11 cellular contexts compared by ENCODE assay signal in the genomic region with DNA sequence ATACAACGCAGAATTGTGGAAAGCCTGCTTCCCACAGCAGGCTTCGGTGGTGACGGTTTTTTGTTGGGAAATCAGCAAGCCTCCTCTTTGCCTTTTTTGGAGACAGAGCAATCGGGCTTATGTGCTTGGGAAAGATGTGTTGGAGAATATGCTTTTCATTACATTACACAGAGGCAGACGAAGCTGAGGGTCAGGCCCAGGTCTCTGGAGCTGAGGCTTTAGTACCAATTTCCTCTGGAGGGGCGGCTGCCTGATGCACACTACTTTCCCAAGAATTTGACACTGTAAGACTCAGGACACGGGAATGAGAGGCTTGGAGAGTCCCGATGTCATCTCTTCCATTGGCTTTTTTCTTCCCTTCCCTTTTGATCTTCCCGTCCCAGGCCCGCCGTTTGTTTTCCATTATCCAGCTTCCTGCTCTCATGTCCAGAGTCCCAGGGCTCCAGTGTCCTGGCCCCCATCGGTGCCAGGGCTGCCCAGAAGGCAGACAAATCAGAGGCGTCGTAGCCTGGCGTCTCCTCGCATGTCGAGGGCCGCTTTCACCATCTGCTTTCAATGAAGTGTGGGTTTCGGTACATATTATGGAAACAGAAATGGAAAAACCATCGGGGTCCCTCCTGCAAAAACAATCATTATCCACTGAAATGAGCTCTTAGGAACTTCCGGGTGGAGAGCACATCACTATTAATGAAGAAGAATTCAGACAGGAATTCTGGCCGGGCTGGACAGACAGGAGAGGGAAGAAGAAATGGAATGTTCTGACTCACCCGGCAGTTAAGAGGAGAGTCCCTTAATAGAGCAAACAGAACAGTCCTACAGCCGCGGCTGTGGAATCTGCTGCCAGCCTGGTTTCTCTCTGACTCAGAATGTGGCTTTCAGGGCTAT.
A peak's percentile ranks its signal among the peaks of the same experiment; 100 is the strongest.
DNase-seq lines count a peak whose midpoint lies in the region; ATAC-seq, FAIRE-seq and TF ChIP-seq lines count a peak whose summit lies in the region.
"Had no signal": no experiment of that assay in that cellular context is flagged by ENCODE, and none has a peak within 500 bp of the region (broad histone marks: within the 10 kb centered on the region; RNA-seq: fewer than 3 reads in every experiment).

No MANE protein-coding gene starts in this region.

- H3K27ac ChIP-seq in right atrium auricular region, result peak overlapping the region in 1 of 2 donors; percentile 19
- H3K27ac ChIP-seq in mesenchymal stem cell (ENCODE audit: low read length, poor library complexity, severe bottlenecking), result peak overlapping the region; percentile 91
- H3K27ac ChIP-seq in caudate nucleus (ENCODE audit: low read depth, low read length), result no peak overlapping the region
- H3K27ac ChIP-seq: BLaER1 treated with 17β-estradiol and CSF1 and Interleukin-3, amounts not matched to agents 10 nM and 100 nM had no signal

- peak overlapping the region; percentile 79 for H4K91ac ChIP-seq in mesenchymal stem cell (ENCODE audit: low read length)

- no peak for FAIRE-seq in bronchial epithelial cell (lab: Jason Lieb, UNC)

- ATAC-seq in left cardiac atrium (peak; percentile 40 to 75), HG02642 (IDR thresholded peaks at IDR 0.05; ENCODE audit: poor library complexity, unreplicated experiment) (no peak)

- H2BK12ac ChIP-seq in mesenchymal stem cell (ENCODE audit: low read length in 2 of 2), result peak overlapping the region; percentile 69 to 99

- H3K27me3 ChIP-seq in right atrium auricular region, result no peaks in the 10 kb centered on the region
- no peaks in the 10 kb centered on the region for H3K27me3 ChIP-seq in bronchial epithelial cell (ENCODE audit: control insufficient read depth, insufficient read depth, low read length)
- peaks cover 0 to 4% of the 10 kb centered on the region in 2 experiments for H3K27me3 ChIP-seq in mesenchymal stem cell (ENCODE audit: control insufficient read depth in 1 of 2, insufficient read depth in 1 of 2, low read length in 2 of 2)
- H3K27me3 ChIP-seq: BLaER1 treated with 17β-estradiol and CSF1 and Interleukin-3, amounts not matched to agents 10 nM and 100 nM had no signal

- peak overlapping the region; percentile 86 for H2BK120ac ChIP-seq in mesenchymal stem cell (ENCODE audit: low read depth, low read length)

- H3K4me2 ChIP-seq in mesenchymal stem cell (ENCODE audit: low read length, poor library complexity, severe bottlenecking), result no peak overlapping the region
- H3K4me2 ChIP-seq: BLaER1 treated with 17β-estradiol and CSF1 and Interleukin-3, amounts not matched to agents 10 nM and 100 nM had no signal

- H3K9ac ChIP-seq in mesenchymal stem cell (ENCODE audit: low read length), result peak overlapping the region; percentile 74
- H3K9ac ChIP-seq: BLaER1 treated with 17β-estradiol and CSF1 and Interleukin-3, amounts not matched to agents 10 nM and 100 nM had no signal

- peak overlapping the region; percentile 67 for H2BK5ac ChIP-seq in mesenchymal stem cell (ENCODE audit: low read depth, low read length, poor library complexity, severe bottlenecking)

- H3K18ac ChIP-seq in mesenchymal stem cell (ENCODE audit: low read depth in 1 of 2, low read length in 2 of 2), result peak overlapping the region; percentile 87 to 88

- peak overlapping the region in 1 of 2 experiments; percentile 54 for H3K23ac ChIP-seq in mesenchymal stem cell (ENCODE audit: low read length in 2 of 2)

- H3K4me1 ChIP-seq in right atrium auricular region (peaks cover 0 to 16% of the 10 kb centered on the region in 2 donors), mesenchymal stem cell (ENCODE audit: control insufficient read depth, insufficient read depth, low read depth, low read length) (peaks cover 26% of the 10 kb centered on the region)

- 42% methylated on average over 22 of the region's 25 CpGs for whole genome bisulfite sequencing in mesenchymal stem cell

- H3K79me1 ChIP-seq in mesenchymal stem cell (replicated peaks; ENCODE audit: low read length, poor library complexity, severe bottlenecking), result no peaks in the 10 kb centered on the region

- TF ChIP-seq CTCF in right atrium auricular region (IDR thresholded peaks at IDR 0.05) (no peak), bronchial epithelial cell (IDR thresholded peaks at IDR 0.05; ENCODE audit: insufficient read depth, low read length, severe bottlenecking) (no peak)

- H3K9me3 ChIP-seq in right atrium auricular region (no peaks in the 10 kb centered on the region), mesenchymal stem cell (ENCODE audit: control insufficient read depth, low read length) (no peaks in the 10 kb centered on the region)
- H3K9me3 ChIP-seq: BLaER1 treated with 17β-estradiol and CSF1 and Interleukin-3, amounts not matched to agents 10 nM and 100 nM had no signal

- intact Hi-C loops in left cardiac atrium (cut with DNase I), result no loop called here
- intact Hi-C loops in posterior vena cava (cut with DNase I), result loop anchor here (5.0 to 10.0 kb wide), 2 partner anchors 125 to 178 kb away; a partner anchor contains a TSS

- no peaks in the 10 kb centered on the region for H3K36me3 ChIP-seq in right atrium auricular region
- H3K36me3 ChIP-seq in bronchial epithelial cell (ENCODE audit: control insufficient read depth, insufficient read depth, low read length), result no peaks in the 10 kb centered on the region
- no peaks in the 10 kb centered on the region for H3K36me3 ChIP-seq in mesenchymal stem cell (ENCODE audit: control insufficient read depth in 1 of 2, insufficient read depth in 2 of 2, low read depth in 1 of 2, low read length in 2 of 2)
- H3K36me3 ChIP-seq: BLaER1 treated with 17β-estradiol and CSF1 and Interleukin-3, amounts not matched to agents 10 nM and 100 nM had no signal

- H4K8ac ChIP-seq in mesenchymal stem cell (ENCODE audit: low read length), result peak overlapping the region; percentile 86

- H2BK15ac ChIP-seq in mesenchymal stem cell (ENCODE audit: low read depth, poor library complexity, severe bottlenecking), result peak overlapping the region; percentile 92

- peak overlapping the region in 1 of 2 experiments; percentile 84 for H3K4ac ChIP-seq in mesenchymal stem cell (ENCODE audit: low read depth in 1 of 2, low read length in 2 of 2)

- DNase-seq in left cardiac atrium (no peak), right atrium auricular region (ENCODE audit: low spot score) (no peak), bronchial epithelial cell (ENCODE audit: low read depth) (peak; percentile 78), mesenchymal stem cell (peak; percentile 92), posterior vena cava (ENCODE audit: low spot score) (no peak), cerebellum (ENCODE audit: low spot score) (no peak), caudate nucleus (lab: John Stamatoyannopoulos, UW) (no peak)
- DNase-seq: NCI-H2029; stimulated activated CD4-positive, alpha-beta T cell treated with anti-CD3 and anti-CD28 coated beads, Interleukin-4, amount 100 ng/mL, for 4 hours had no signal

- H3K14ac ChIP-seq in mesenchymal stem cell (ENCODE audit: low read length in 2 of 2), result no peak overlapping the region

- H3K4me3 ChIP-seq in right atrium auricular region (no peak overlapping the region), bronchial epithelial cell (ENCODE audit: low read depth, low read length) (no peak overlapping the region), mesenchymal stem cell (ENCODE audit: insufficient read depth in 1 of 2, low read depth in 1 of 2, low read length in 2 of 2) (peak overlapping the region in 1 of 2 experiments; percentile 45)
- H3K4me3 ChIP-seq: BLaER1 treated with 17β-estradiol and CSF1 and Interleukin-3, amounts not matched to agents 10 nM and 100 nM had no signal

- peak overlapping the region; percentile 54 for H2AFZ ChIP-seq in mesenchymal stem cell (ENCODE audit: low read depth, low read length)

- peak overlapping the region; percentile 33 for H2AK5ac ChIP-seq in mesenchymal stem cell (ENCODE audit: low read length, severe bottlenecking)

Comparison
In these comparisons a context has a peak if more than half of its experiments do, and no peak if none do; other contexts are left out.
1. DNase-seq: peak in bronchial epithelial cell (single experiment) and mesenchymal stem cell (single experiment); none in left cardiac atrium (single experiment), right atrium auricular region (single experiment), posterior vena cava (single experiment), cerebellum (single experiment) and caudate nucleus (0 of 61).
2. intact Hi-C loops: an anchor here in posterior vena cava (5.0 to 10.0 kb wide); none called in left cardiac atrium.